ENCODE assay signal across 1 cellular context in the genomic region with DNA sequence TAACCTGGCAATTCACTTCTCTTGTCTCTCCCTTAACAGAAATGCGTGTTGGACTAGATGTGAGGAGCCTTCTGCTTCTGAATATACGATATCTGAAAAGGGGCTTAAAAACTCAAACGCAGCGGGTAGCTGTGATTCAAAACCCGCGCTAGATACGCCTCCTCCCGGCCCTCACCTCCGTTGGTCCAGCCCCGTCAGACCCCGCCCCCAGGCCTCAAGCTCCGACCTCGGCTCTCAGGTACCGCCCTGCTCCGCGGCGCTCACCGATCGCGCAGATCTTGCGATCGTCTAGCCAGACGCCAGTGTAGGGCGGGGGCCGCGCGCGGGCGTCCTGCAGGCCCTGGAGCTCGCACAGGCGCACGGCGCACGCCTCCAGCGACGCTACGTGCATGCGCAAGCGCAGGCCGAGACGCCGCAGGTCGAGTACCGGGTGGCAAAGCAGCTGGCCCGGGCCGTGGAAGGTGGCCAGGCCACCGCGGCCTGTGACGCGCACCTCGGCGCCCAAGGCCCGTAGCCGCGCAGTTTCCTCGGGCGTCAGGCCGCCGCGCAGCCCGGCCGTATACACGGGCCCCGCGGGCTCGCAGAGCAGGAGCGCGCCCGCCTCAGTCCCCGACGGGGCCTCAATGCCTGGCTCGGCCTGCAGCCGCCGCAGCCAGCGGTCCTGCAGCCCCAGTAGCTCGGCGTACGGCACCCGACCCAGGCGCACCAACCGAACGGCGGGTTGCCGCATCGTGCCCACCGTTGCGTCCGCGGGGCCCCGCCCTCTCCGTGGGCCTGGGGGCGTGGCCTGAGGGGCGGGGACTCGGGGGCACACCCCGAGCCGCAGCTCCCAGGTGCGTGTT.
TF ChIP-seq lines count a peak whose summit lies in the region.

A gene (minus strand): TSS at position 751 of the 842 bp plus-strand sequence. CDS start 21 bp downstream, at position 730.

TF ChIP-seq in WTC11, 78 proteins besides CTCF, POLR2A, EP300 and RAD21 (continued from another document and continues in another):
- TF ChIP-seq, protein P1, sequence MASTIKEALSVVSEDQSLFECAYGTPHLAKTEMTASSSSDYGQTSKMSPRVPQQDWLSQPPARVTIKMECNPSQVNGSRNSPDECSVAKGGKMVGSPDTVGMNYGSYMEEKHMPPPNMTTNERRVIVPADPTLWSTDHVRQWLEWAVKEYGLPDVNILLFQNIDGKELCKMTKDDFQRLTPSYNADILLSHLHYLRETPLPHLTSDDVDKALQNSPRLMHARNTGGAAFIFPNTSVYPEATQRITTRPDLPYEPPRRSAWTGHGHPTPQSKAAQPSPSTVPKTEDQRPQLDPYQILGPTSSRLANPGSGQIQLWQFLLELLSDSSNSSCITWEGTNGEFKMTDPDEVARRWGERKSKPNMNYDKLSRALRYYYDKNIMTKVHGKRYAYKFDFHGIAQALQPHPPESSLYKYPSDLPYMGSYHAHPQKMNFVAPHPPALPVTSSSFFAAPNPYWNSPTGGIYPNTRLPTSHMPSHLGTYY (CRISPR knock-in tag; IDR thresholded peaks at IDR 0.05) = no peak
- peak; percentile 31; the same call in 1 of the 2 replicates for TF ChIP-seq ZNF232 (CRISPR knock-in tag; IDR thresholded peaks at IDR 0.05)
- TF ChIP-seq ZNF121 (CRISPR knock-in tag; IDR thresholded peaks at IDR 0.05) = 0 out of 2 replicates have a peak, but pooled peaks have one; percentile 1
- TF ChIP-seq EMX1 (CRISPR knock-in tag; IDR thresholded peaks at IDR 0.05) = no peak
- TF ChIP-seq NFE2L1 (CRISPR knock-in tag; IDR thresholded peaks at IDR 0.05) = no peak; the same call in 1 of the 2 replicates
- TF ChIP-seq, protein P2, sequence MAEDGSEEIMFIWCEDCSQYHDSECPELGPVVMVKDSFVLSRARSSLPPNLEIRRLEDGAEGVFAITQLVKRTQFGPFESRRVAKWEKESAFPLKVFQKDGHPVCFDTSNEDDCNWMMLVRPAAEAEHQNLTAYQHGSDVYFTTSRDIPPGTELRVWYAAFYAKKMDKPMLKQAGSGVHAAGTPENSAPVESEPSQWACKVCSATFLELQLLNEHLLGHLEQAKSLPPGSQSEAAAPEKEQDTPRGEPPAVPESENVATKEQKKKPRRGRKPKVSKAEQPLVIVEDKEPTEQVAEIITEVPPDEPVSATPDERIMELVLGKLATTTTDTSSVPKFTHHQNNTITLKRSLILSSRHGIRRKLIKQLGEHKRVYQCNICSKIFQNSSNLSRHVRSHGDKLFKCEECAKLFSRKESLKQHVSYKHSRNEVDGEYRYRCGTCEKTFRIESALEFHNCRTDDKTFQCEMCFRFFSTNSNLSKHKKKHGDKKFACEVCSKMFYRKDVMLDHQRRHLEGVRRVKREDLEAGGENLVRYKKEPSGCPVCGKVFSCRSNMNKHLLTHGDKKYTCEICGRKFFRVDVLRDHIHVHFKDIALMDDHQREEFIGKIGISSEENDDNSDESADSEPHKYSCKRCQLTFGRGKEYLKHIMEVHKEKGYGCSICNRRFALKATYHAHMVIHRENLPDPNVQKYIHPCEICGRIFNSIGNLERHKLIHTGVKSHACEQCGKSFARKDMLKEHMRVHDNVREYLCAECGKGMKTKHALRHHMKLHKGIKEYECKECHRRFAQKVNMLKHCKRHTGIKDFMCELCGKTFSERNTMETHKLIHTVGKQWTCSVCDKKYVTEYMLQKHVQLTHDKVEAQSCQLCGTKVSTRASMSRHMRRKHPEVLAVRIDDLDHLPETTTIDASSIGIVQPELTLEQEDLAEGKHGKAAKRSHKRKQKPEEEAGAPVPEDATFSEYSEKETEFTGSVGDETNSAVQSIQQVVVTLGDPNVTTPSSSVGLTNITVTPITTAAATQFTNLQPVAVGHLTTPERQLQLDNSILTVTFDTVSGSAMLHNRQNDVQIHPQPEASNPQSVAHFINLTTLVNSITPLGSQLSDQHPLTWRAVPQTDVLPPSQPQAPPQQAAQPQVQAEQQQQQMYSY (CRISPR knock-in tag; IDR thresholded peaks at IDR 0.05) = no peak
- TF ChIP-seq HMGA2 (CRISPR knock-in tag; IDR thresholded peaks at IDR 0.05) = no peak
- TF ChIP-seq, protein P3, sequence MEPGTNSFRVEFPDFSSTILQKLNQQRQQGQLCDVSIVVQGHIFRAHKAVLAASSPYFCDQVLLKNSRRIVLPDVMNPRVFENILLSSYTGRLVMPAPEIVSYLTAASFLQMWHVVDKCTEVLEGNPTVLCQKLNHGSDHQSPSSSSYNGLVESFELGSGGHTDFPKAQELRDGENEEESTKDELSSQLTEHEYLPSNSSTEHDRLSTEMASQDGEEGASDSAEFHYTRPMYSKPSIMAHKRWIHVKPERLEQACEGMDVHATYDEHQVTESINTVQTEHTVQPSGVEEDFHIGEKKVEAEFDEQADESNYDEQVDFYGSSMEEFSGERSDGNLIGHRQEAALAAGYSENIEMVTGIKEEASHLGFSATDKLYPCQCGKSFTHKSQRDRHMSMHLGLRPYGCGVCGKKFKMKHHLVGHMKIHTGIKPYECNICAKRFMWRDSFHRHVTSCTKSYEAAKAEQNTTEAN (CRISPR knock-in tag; IDR thresholded peaks at IDR 0.05) = 0 out of 2 replicates have a peak, but pooled peaks have one; percentile 76
- TF ChIP-seq TP53 (CRISPR knock-in tag; IDR thresholded peaks at IDR 0.05) = no peak
- peak; percentile 93 for TF ChIP-seq RELA (CRISPR knock-in tag; IDR thresholded peaks at IDR 0.05; ENCODE audit: borderline replicate concordance)
- TF ChIP-seq NFYB (CRISPR knock-in tag; conservative IDR thresholded peaks at IDR 0.05; ENCODE audit: low read depth) = no peak
- TF ChIP-seq, protein P4, sequence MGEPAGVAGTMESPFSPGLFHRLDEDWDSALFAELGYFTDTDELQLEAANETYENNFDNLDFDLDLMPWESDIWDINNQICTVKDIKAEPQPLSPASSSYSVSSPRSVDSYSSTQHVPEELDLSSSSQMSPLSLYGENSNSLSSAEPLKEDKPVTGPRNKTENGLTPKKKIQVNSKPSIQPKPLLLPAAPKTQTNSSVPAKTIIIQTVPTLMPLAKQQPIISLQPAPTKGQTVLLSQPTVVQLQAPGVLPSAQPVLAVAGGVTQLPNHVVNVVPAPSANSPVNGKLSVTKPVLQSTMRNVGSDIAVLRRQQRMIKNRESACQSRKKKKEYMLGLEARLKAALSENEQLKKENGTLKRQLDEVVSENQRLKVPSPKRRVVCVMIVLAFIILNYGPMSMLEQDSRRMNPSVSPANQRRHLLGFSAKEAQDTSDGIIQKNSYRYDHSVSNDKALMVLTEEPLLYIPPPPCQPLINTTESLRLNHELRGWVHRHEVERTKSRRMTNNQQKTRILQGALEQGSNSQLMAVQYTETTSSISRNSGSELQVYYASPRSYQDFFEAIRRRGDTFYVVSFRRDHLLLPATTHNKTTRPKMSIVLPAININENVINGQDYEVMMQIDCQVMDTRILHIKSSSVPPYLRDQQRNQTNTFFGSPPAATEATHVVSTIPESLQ (CRISPR knock-in tag; IDR thresholded peaks at IDR 0.05) = no peak
- TF ChIP-seq, protein P5, sequence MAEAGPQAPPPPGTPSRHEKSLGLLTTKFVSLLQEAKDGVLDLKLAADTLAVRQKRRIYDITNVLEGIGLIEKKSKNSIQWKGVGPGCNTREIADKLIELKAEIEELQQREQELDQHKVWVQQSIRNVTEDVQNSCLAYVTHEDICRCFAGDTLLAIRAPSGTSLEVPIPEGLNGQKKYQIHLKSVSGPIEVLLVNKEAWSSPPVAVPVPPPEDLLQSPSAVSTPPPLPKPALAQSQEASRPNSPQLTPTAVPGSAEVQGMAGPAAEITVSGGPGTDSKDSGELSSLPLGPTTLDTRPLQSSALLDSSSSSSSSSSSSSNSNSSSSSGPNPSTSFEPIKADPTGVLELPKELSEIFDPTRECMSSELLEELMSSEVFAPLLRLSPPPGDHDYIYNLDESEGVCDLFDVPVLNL (CRISPR knock-in tag; IDR thresholded peaks at IDR 0.05; ENCODE audit: borderline replicate concordance, low read depth) = peak; percentile 58; the same call in 1 of the 2 replicates
- TF ChIP-seq GABPB1 (CRISPR knock-in tag; IDR thresholded peaks at IDR 0.05) = peak; percentile 44
- TF ChIP-seq FOXP1 (CRISPR knock-in tag; IDR thresholded peaks at IDR 0.05; ENCODE audit: borderline replicate concordance) = peak; percentile 72
- TF ChIP-seq ZNF317 (CRISPR knock-in tag; IDR thresholded peaks at IDR 0.05; ENCODE audit: borderline replicate concordance, low read depth) = no peak
- TF ChIP-seq ZNF138 (CRISPR knock-in tag; conservative IDR thresholded peaks at IDR 0.05) = no peak
- peak; percentile 74 for TF ChIP-seq CREM (CRISPR knock-in tag; IDR thresholded peaks at IDR 0.05)
- TF ChIP-seq, protein P6, sequence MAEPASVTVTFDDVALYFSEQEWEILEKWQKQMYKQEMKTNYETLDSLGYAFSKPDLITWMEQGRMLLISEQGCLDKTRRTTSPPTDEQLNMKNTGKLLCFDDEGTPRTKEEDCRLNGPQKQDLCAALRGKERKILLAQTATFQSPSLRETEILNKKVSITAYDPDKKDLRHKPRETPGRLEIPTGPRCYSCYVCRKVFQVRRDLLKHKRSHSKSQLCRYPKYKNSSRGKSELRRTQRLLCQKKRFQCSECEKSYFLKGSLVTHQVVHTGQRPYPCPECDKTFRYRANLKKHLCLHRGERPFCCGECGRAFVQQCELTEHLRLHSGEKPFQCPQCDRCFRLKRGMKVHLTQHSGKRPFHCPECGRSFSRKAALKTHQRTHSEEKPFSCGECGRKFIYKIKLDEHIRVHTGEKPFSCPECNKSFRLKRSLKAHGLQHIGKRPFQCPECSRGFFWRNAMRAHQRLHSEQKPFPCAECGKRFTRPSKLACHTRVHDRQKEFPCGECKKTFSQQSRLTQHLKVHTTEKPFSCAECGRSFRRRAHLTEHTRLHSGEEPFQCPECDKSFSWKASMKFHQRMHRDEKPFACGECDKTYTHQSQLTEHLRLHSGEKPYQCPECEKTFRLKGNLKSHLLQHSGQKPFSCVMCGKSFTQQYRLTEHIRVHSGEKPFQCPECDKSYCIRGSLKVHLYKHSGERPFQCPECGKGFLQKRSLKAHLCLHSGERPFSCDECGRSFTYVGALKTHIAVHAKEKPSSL (CRISPR knock-in tag; conservative IDR thresholded peaks at IDR 0.05) = no peak
- TF ChIP-seq, protein P7, sequence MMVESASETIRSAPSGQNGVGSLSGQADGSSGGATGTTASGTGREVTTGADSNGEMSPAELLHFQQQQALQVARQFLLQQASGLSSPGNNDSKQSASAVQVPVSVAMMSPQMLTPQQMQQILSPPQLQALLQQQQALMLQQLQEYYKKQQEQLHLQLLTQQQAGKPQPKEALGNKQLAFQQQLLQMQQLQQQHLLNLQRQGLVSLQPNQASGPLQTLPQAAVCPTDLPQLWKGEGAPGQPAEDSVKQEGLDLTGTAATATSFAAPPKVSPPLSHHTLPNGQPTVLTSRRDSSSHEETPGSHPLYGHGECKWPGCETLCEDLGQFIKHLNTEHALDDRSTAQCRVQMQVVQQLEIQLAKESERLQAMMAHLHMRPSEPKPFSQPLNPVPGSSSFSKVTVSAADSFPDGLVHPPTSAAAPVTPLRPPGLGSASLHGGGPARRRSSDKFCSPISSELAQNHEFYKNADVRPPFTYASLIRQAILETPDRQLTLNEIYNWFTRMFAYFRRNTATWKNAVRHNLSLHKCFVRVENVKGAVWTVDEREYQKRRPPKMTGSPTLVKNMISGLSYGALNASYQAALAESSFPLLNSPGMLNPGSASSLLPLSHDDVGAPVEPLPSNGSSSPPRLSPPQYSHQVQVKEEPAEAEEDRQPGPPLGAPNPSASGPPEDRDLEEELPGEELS (CRISPR knock-in tag; IDR thresholded peaks at IDR 0.05) = no peak; the same call in 1 of the 2 replicates
- TF ChIP-seq ESRRA (CRISPR knock-in tag; IDR thresholded peaks at IDR 0.05; ENCODE audit: borderline replicate concordance) = peak; percentile 83; the same call in 1 of the 2 replicates
- peak; percentile 79 for TF ChIP-seq FOXK1 (CRISPR knock-in tag; IDR thresholded peaks at IDR 0.05)
- TF ChIP-seq, protein P8, sequence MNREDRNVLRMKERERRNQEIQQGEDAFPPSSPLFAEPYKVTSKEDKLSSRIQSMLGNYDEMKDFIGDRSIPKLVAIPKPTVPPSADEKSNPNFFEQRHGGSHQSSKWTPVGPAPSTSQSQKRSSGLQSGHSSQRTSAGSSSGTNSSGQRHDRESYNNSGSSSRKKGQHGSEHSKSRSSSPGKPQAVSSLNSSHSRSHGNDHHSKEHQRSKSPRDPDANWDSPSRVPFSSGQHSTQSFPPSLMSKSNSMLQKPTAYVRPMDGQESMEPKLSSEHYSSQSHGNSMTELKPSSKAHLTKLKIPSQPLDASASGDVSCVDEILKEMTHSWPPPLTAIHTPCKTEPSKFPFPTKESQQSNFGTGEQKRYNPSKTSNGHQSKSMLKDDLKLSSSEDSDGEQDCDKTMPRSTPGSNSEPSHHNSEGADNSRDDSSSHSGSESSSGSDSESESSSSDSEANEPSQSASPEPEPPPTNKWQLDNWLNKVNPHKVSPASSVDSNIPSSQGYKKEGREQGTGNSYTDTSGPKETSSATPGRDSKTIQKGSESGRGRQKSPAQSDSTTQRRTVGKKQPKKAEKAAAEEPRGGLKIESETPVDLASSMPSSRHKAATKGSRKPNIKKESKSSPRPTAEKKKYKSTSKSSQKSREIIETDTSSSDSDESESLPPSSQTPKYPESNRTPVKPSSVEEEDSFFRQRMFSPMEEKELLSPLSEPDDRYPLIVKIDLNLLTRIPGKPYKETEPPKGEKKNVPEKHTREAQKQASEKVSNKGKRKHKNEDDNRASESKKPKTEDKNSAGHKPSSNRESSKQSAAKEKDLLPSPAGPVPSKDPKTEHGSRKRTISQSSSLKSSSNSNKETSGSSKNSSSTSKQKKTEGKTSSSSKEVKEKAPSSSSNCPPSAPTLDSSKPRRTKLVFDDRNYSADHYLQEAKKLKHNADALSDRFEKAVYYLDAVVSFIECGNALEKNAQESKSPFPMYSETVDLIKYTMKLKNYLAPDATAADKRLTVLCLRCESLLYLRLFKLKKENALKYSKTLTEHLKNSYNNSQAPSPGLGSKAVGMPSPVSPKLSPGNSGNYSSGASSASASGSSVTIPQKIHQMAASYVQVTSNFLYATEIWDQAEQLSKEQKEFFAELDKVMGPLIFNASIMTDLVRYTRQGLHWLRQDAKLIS (CRISPR knock-in tag; IDR thresholded peaks at IDR 0.05; ENCODE audit: borderline replicate concordance) = no peak
- TF ChIP-seq MXD4 (CRISPR knock-in tag; IDR thresholded peaks at IDR 0.05; ENCODE audit: borderline replicate concordance) = no peak
- TF ChIP-seq, protein P9, sequence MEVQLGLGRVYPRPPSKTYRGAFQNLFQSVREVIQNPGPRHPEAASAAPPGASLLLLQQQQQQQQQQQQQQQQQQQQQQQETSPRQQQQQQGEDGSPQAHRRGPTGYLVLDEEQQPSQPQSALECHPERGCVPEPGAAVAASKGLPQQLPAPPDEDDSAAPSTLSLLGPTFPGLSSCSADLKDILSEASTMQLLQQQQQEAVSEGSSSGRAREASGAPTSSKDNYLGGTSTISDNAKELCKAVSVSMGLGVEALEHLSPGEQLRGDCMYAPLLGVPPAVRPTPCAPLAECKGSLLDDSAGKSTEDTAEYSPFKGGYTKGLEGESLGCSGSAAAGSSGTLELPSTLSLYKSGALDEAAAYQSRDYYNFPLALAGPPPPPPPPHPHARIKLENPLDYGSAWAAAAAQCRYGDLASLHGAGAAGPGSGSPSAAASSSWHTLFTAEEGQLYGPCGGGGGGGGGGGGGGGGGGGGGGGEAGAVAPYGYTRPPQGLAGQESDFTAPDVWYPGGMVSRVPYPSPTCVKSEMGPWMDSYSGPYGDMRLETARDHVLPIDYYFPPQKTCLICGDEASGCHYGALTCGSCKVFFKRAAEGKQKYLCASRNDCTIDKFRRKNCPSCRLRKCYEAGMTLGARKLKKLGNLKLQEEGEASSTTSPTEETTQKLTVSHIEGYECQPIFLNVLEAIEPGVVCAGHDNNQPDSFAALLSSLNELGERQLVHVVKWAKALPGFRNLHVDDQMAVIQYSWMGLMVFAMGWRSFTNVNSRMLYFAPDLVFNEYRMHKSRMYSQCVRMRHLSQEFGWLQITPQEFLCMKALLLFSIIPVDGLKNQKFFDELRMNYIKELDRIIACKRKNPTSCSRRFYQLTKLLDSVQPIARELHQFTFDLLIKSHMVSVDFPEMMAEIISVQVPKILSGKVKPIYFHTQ (CRISPR knock-in tag; IDR thresholded peaks at IDR 0.05) = no peak
- TF ChIP-seq ZBTB21 (CRISPR knock-in tag; IDR thresholded peaks at IDR 0.05; ENCODE audit: borderline replicate concordance) = 0 out of 2 replicates have a peak, but pooled peaks have one; percentile 42
- TF ChIP-seq JUN (CRISPR knock-in tag; IDR thresholded peaks at IDR 0.05) = peak; percentile 82
- TF ChIP-seq GRHL2 (CRISPR knock-in tag; IDR thresholded peaks at IDR 0.05; ENCODE audit: insufficient replicate concordance, severe bottlenecking) = no peak
